In genomic region chr2:68185541-68186164, GRCh38 we compare ENCODE assay signal across 8 cellular contexts. TPM values are rescaled to one million over a fixed set of nuclear protein-coding genes. Genes with fewer than 3 reads are reported as not detected.
DNase-seq lines count a peak whose midpoint lies in the region; ATAC-seq lines count a peak whose summit lies in the region.

No MANE protein-coding gene starts in this region.

- DNase-seq in COLO829 (ENCODE audit: low spot score) (peak; percentile 27), HCEC 1CT (peak; percentile 40), RPMI7951 (ENCODE audit: low read depth) (peak; percentile 50), iPS-NIHi11 (ENCODE audit: low spot score) (peak; percentile 69)
- DNase-seq in activated naive CD4-positive, alpha-beta T cell treated with anti-CD3 and anti-CD28 coated beads, Interleukin-2, amount 50 U/mL, for 16 hours, result peak; percentile 66
- peak; percentile 35 for DNase-seq in stimulated activated CD8-positive, alpha-beta memory T cell treated with anti-CD3 and anti-CD28 coated beads, Interleukin-15, amount 100 ng/mL, for 24 hours (ENCODE audit: low read depth)

- ATAC-seq in GM18907 (IDR thresholded peaks at IDR 0.05; ENCODE audit: unreplicated experiment) (no peak), GM19395 (IDR thresholded peaks at IDR 0.05; ENCODE audit: unreplicated experiment) (no peak)

RNA-seq across cellular contexts. Expression of gene PNO1, which starts 28.0 kb away (rescaled TPM):
- total RNA-seq in RPMI7951 (2014; rRNA removed; shearing (Covaris generic)), result 19.3 and 25.0 TPM in 2 replicates
